ENCODE assay signal across 8 cellular contexts in genomic region chr10:95308389-95309302, GRCh38. TPM values are rescaled to one million over a fixed set of nuclear protein-coding genes. Genes with fewer than 3 reads are reported as not detected.
DNase-seq lines count a peak whose midpoint lies in the region; ATAC-seq, FAIRE-seq and TF ChIP-seq lines count a peak whose summit lies in the region.

No MANE protein-coding gene starts in this region.

- no peak for TF ChIP-seq RAD21 in GM12878 (IDR thresholded peaks at IDR 0.05; ENCODE audit: insufficient read depth, low read depth, low read length)

- peak; percentile 49 for FAIRE-seq in GM12878 (lab: Jason Lieb, UNC)

- in situ Hi-C loops in GM12878 (cut with MboI) = no loop called here

- H3K4me3 Mint-ChIP-seq in WTC11 = no peak overlapping the region

- peaks cover 45% of the 10 kb centered on the region for H3K4me1 ChIP-seq in HUES48 (ENCODE audit: control insufficient read depth, insufficient read depth, low read length)
- H3K4me1 ChIP-seq in GM12878 (ENCODE audit: control insufficient read depth, insufficient read depth, low read length) = peaks cover 25% of the 10 kb centered on the region
- peaks cover 0 to 32% (median 7%) of the 10 kb centered on the region in 4 donors for H3K4me1 ChIP-seq in tibial nerve

- SMC1A ChIA-PET in GM12878 (lab: Charles Lee; ENCODE audit: uncharacterized antibody, unreplicated experiment) = interaction anchor here (1.0 to 4.0 kb wide), 4 partner anchors 9 to 20 kb away, joined by 3 to 40 read pairs (median 6); no protein-coding TSS in a partner anchor

- H3K27me3 Mint-ChIP-seq in WTC11 (ENCODE audit: low read depth) = peaks cover 5% of the 10 kb centered on the region

- H3K9me3 Mint-ChIP-seq in WTC11 = no peaks in the 10 kb centered on the region

- H3K27ac Mint-ChIP-seq in WTC11 = no peak overlapping the region; the same call in 1 of the 2 replicates

- H2AFZ ChIP-seq in GM12878 (ENCODE audit: control insufficient read depth, low read depth, low read length) = peak overlapping the region; percentile 71

- no peak for TF ChIP-seq POLR2A in GM12878 (IDR thresholded peaks at IDR 0.05; ENCODE audit: low read depth, low read length)
- TF ChIP-seq POLR2A in tibial nerve (IDR thresholded peaks at IDR 0.05) = no peak

- H3K27ac ChIP-seq in HUES48 (ENCODE audit: low read depth, low read length) (peak overlapping the region; percentile 84), GM12878 (ENCODE audit: control insufficient read depth, insufficient read depth) (peak overlapping the region; percentile 57; the same call in 1 of the 2 replicates), tibial nerve (peak overlapping the region in 2 of 4 donors; percentile 66 to 77)

- H3K79me2 ChIP-seq in GM12878 (ENCODE audit: control insufficient read depth, insufficient read depth, low read length) = no peaks in the 10 kb centered on the region

- 58% methylated on average over 8 of the region's 8 CpGs for WGBS in GM12878 (ENCODE audit: insufficient coverage, insufficient replicate concordance, low lambda C conversion rate, missing lambda C conversion rate)
- WGBS in tibial nerve, 2 donors = 42 to 45% methylated on average over 8 of the region's 8 CpGs

- TF ChIP-seq EP300 in GM12878 (IDR thresholded peaks at IDR 0.05; ENCODE audit: borderline replicate concordance in 1 of 2, control insufficient read depth in 1 of 2, low read depth in 2 of 2, low read length in 2 of 2) = no peak
- TF ChIP-seq EP300 in tibial nerve (IDR thresholded peaks at IDR 0.05) = peak in 1 of 2 donors; percentile 77

- H3K27me3 ChIP-seq in HUES48 (ENCODE audit: control insufficient read depth, insufficient read depth, low read length) (no peaks in the 10 kb centered on the region), GM12878 (replicated peaks in 1 of 2; ENCODE audit: control insufficient read depth in 2 of 2, insufficient read depth in 2 of 2, low read length in 1 of 2) (no peaks in the 10 kb centered on the region), tibial nerve (no peaks in the 10 kb centered on the region)

- H3K9ac ChIP-seq in HUES48 (ENCODE audit: low read depth, low read length) (no peak overlapping the region), GM12878 (ENCODE audit: control insufficient read depth, insufficient read depth, low read length) (no peak overlapping the region)

- H4K20me1 ChIP-seq in GM12878 (ENCODE audit: control insufficient read depth, insufficient read depth) = no peaks in the 10 kb centered on the region

- H3K4me2 ChIP-seq in GM12878 (ENCODE audit: control insufficient read depth, insufficient read depth) = peak overlapping the region; percentile 3; the same call in 1 of the 2 replicates

- H3K4me3 ChIP-seq in AG10803 (ENCODE audit: low read length) (no peak overlapping the region), HUES48 (ENCODE audit: low read depth, low read length) (no peak overlapping the region), GM12878 (no peak overlapping the region), tibial nerve (no peak overlapping the region)

- H3K36me3 Mint-ChIP-seq in WTC11 = no peaks in the 10 kb centered on the region

- RAD21 ChIA-PET in GM12878 (lab: Charles Lee; ENCODE audit: unreplicated experiment) = interaction anchor here (0.9 to 3.3 kb wide), 3 partner anchors 10 to 24 kb away, joined by 3 to 13 read pairs (median 4); no protein-coding TSS in a partner anchor

- H3K9me3 ChIP-seq in HUES48 (ENCODE audit: control insufficient read depth, insufficient read depth, low read length) (no peaks in the 10 kb centered on the region), GM12878 (replicated peaks; ENCODE audit: control insufficient read depth, insufficient read depth, low read length) (no peaks in the 10 kb centered on the region), tibial nerve (no peaks in the 10 kb centered on the region)

- H3K4me1 Mint-ChIP-seq in WTC11 = peaks cover 45% of the 10 kb centered on the region

- no peak for TF ChIP-seq CTCF in AG10803 (conservative IDR thresholded peaks at IDR 0.05; ENCODE audit: low read length)
- no peak for TF ChIP-seq CTCF in GM12878 (IDR thresholded peaks at IDR 0.05 in 2 of 3, conservative IDR thresholded peaks at IDR 0.05 in 1 of 3; ENCODE audit: control insufficient read depth in 2 of 3, extremely low read depth in 1 of 3, insufficient read depth in 1 of 3, low read depth in 3 of 3, low read length in 3 of 3)
- TF ChIP-seq CTCF in tibial nerve (IDR thresholded peaks at IDR 0.05) = no peak
- TF ChIP-seq CTCF in WTC11 (IDR thresholded peaks at IDR 0.05) = no peak

- ATAC-seq in GM12878 = peak; percentile 66
- ATAC-seq in left lobe of liver = peak; percentile 45
- ATAC-seq in WTC11 = no peak

- POLR2A ChIA-PET in GM12878 (lab: Charles Lee) (interaction anchor here (1.0 to 3.7 kb wide), 3 partner anchors 11 to 20 kb away, joined by 3 to 17 read pairs (median 7); no protein-coding TSS in a partner anchor), WTC11 (lab: Charles Lee) (no interaction called here)

- H3K36me3 ChIP-seq in HUES48 (ENCODE audit: control insufficient read depth, insufficient read depth, low read length) (no peaks in the 10 kb centered on the region), GM12878 (ENCODE audit: control insufficient read depth in 2 of 2, insufficient read depth in 2 of 2, low read length in 1 of 2) (no peaks in the 10 kb centered on the region), tibial nerve (peaks cover 0 to 21% (median 3%) of the 10 kb centered on the region in 3 donors)

- intact Hi-C loops in GM12878 (cut with micrococcal nuclease; ENCODE audit: unreplicated experiment) = no loop called here

- CTCF ChIA-PET in GM12878 (lab: Yijun Ruan, JAX) = interaction anchor here (1.2 to 1.8 kb wide), 2 partner anchors 15 to 24 kb away, joined by 4 to 5 read pairs; no protein-coding TSS in a partner anchor
- CTCF ChIA-PET in WTC11 (lab: Charles Lee) = interaction anchor here (1.1 kb wide), 1 partner anchor 62 kb away, joined by 3 read pairs; no protein-coding TSS in a partner anchor

- BruUV-seq in GM12878 (replicated peaks; lab: Mats Ljungman, UMichigan) = no TSS peak

- DNase-seq in AG10803 (ENCODE audit: low read depth) = peak; percentile 98
- DNase-seq in GM12878 (ENCODE audit: low read depth, low spot score) = no peak
- no peak for DNase-seq in left lobe of liver (ENCODE audit: low spot score)
- peak; percentile 62 to 87 for DNase-seq in tibial nerve (ENCODE audit: low spot score in 2 of 2)
- DNase-seq in activated CD8-positive, alpha-beta memory T cell treated with anti-CD3 and anti-CD28 coated beads, Interleukin-2, amount 50 U/mL, for 4 hours = no peak
- no peak for DNase-seq in WTC11 (ENCODE audit: low spot score)
- DNase-seq in NCI-H748 (lab: John Stamatoyannopoulos, UW; ENCODE audit: unreplicated experiment) = no peak

TF ChIP-seq in GM12878, 131 proteins besides CTCF, POLR2A, EP300 and RAD21 (continues in another document):
- TF ChIP-seq RUNX3 (IDR thresholded peaks at IDR 0.05; ENCODE audit: low read length) (peak; percentile 69; the same call in 1 of the 2 replicates), E2F4 (IDR thresholded peaks at IDR 0.05; ENCODE audit: low read depth, low read length) (no peak), KDM1A (IDR thresholded peaks at IDR 0.05; ENCODE audit: borderline replicate concordance) (no peak)

TF ChIP-seq in WTC11, 78 proteins besides CTCF, POLR2A, EP300 and RAD21 (continues in another document):
- TF ChIP-seq ZNF317 (CRISPR knock-in tag; IDR thresholded peaks at IDR 0.05; ENCODE audit: borderline replicate concordance, low read depth) (no peak), CBFB (CRISPR knock-in tag; IDR thresholded peaks at IDR 0.05; ENCODE audit: low read depth) (no peak), ZNF423 (CRISPR knock-in tag; IDR thresholded peaks at IDR 0.05) (no peak), TEAD4 (CRISPR knock-in tag; IDR thresholded peaks at IDR 0.05) (no peak), JAZF1 (CRISPR knock-in tag; IDR thresholded peaks at IDR 0.05) (no peak)

RNA-seq across cellular contexts. Expression of gene PDLIM1, which starts 17.8 kb away (rescaled TPM):
- 93.6 and 94.6 TPM in 2 replicates for total RNA-seq in GM12878 (2013; cell fraction: nucleolus; rRNA removed)
- total RNA-seq in GM12878 (2014; rRNA removed) (86.5 and 95.7 TPM in 2 replicates), GM12878 (2014; rRNA removed; fragmentation: Illumina TruSeq; extraction: Trizol) (204 and 212 TPM in 2 replicates), GM12878 (2021) (527 and 530 TPM in 2 replicates), left lobe of liver (67.1 TPM), tibial nerve (100 to 1,000 TPM; 113 to 150 (median 128) TPM), WTC11 (2021) (223 to 226 TPM (median 226 TPM) in 3 replicates)
- polyA plus RNA-seq in GM12878 (2011; ENCODE audit: low read depth) = 553 TPM
- polyA plus RNA-seq in GM12878 (2011; rRNA removed) (133 and 220 TPM in 2 replicates), GM12878 (2014; fragmentation: Illumina TruSeq; extraction: Trizol) (688 and 698 TPM in 2 replicates), GM12878 (2014; fragmentation: Nextera tagmentation; extraction: Ambion mirVana) (100 to 1,000 TPM; 133 to 338 TPM), GM12878 (2014; rRNA removed) (280 and 305 TPM in 2 replicates), GM12878 (2016; fragmentation: Nextera tagmentation; extraction: Ambion mirVana) (100 to 1,000 TPM; 689 to 714 TPM)
- 344 and 508 TPM in 2 replicates for polyA plus RNA-seq in GM12878 (2011; cell fraction: cytosol; rRNA removed)
- 200 and 240 TPM in 2 replicates for polyA plus RNA-seq in GM12878 (2011; cell fraction: nucleus; rRNA removed)
- 602 and 737 TPM in 2 replicates for polyA plus RNA-seq in GM12878 (2012)
- polyA minus RNA-seq in GM12878 (2011; rRNA and poly(A)+ RNA removed) = 275 and 304 TPM in 2 replicates
- polyA minus RNA-seq in GM12878 (2011; cell fraction: cytosol; rRNA and poly(A)+ RNA removed) = 146 and 173 TPM in 2 replicates
- polyA minus RNA-seq in GM12878 (2011; cell fraction: nucleus; rRNA and poly(A)+ RNA removed) = 58.8 and 86.6 TPM in 2 replicates

Comparison
In these comparisons a context has a peak if more than half of its experiments do, and no peak if none do; other contexts are left out.
1. DNase-seq: peak in AG10803 (single experiment) and tibial nerve (2 of 2); none in GM12878 (single experiment), left lobe of liver (single experiment), activated CD8-positive, alpha-beta memory T cell treated with anti-CD3 and anti-CD28 coated beads, Interleukin-2, amount 50 U/mL, for 4 hours (single experiment), WTC11 (single experiment) and NCI-H748 (single experiment).